ENCODE assay signal across 15 cellular contexts in genomic region chr7:140564643-140565042, GRCh38.
A peak's percentile ranks its signal among the peaks of the same experiment; 100 is the strongest.
DNase-seq lines count a peak whose midpoint lies in the region; ATAC-seq, FAIRE-seq and TF ChIP-seq lines count a peak whose summit lies in the region.
"Had no signal": no experiment of that assay in that cellular context is flagged by ENCODE, and none has a peak within 500 bp of the region (broad histone marks: within the 10 kb centered on the region; RNA-seq: fewer than 3 reads in every experiment).

No MANE protein-coding gene starts in this region.

- no peaks in the 10 kb centered on the region for H3K36me3 ChIP-seq in kidney (ENCODE audit: control insufficient read depth in 1 of 2, insufficient read depth in 2 of 2, low read length in 2 of 2)
- H3K36me3 ChIP-seq: thoracic aorta had no signal

- H3K27ac Mint-ChIP-seq in Calu3 (ENCODE audit: unreplicated experiment): peak overlapping the region; percentile 39
- H3K27ac Mint-ChIP-seq in naive thymus-derived CD8-positive, alpha-beta T cell: no peak overlapping the region
- H3K27ac Mint-ChIP-seq: activated naive CD8-positive, alpha-beta T cell treated with anti-CD3 and anti-CD28 coated beads, Interleukin-2, amount 10 ng/mL, durations not matched to agents 7 days and 5 days had no signal

- no peaks in the 10 kb centered on the region for H3K27me3 Mint-ChIP-seq in Calu3 (ENCODE audit: unreplicated experiment)
- H3K27me3 Mint-ChIP-seq in naive thymus-derived CD8-positive, alpha-beta T cell: peaks cover 0 to 4% (median 3%) of the 10 kb centered on the region in 5 donors

- no peak for TF ChIP-seq POLR2A in lower leg skin (IDR thresholded peaks at IDR 0.05)

- no TSS peak for BruUV-seq in Calu3 (replicated peaks; lab: Mats Ljungman, UMichigan)

- H3K9ac ChIP-seq in kidney (ENCODE audit: low read length in 2 of 2): no peak overlapping the region
- H3K9ac ChIP-seq: parathyroid adenoma had no signal

- CTCF ChIA-PET in Calu3 (lab: Charles Lee): no interaction called here

- H3K4me1 Mint-ChIP-seq in Calu3 (ENCODE audit: low read depth, unreplicated experiment): peaks cover 39% of the 10 kb centered on the region
- H3K4me1 Mint-ChIP-seq in naive thymus-derived CD8-positive, alpha-beta T cell: no peaks in the 10 kb centered on the region
- H3K4me1 Mint-ChIP-seq: activated naive CD8-positive, alpha-beta T cell treated with anti-CD3 and anti-CD28 coated beads, Interleukin-2, amount 10 ng/mL, durations not matched to agents 7 days and 5 days had no signal

- TF ChIP-seq CTCF in Calu3 (IDR thresholded peaks at IDR 0.05; ENCODE audit: unreplicated experiment) (no peak), kidney (IDR thresholded peaks at IDR 0.05; ENCODE audit: borderline replicate concordance, extremely low read depth, insufficient read depth) (no peak), lower leg skin (IDR thresholded peaks at IDR 0.05) (no peak)

- DNase-seq in Calu3: peak; percentile 45
- peak; percentile 68 for DNase-seq in HK-2 (ENCODE audit: unreplicated experiment)
- peak; percentile 32 for DNase-seq in astrocyte of the hippocampus (ENCODE audit: low read depth, low spot score)
- peak; percentile 84 for DNase-seq in kidney
- DNase-seq in naive thymus-derived CD8-positive, alpha-beta T cell: no peak
- DNase-seq in putamen (ENCODE audit: low spot score): no peak
- no peak for DNase-seq in lower leg skin (ENCODE audit: low spot score in 2 of 2)
- DNase-seq in NCI-H1048 (lab: John Stamatoyannopoulos, UW): no peak
- DNase-seq: activated naive CD8-positive, alpha-beta T cell treated with anti-CD3 and anti-CD28 coated beads, Interleukin-2, amount 10 ng/mL, durations not matched to agents 7 days and 5 days; DMS153; NCI-H1105 had no signal

- peak overlapping the region; percentile 78 to 85 for H3K27ac ChIP-seq in kidney (ENCODE audit: low read depth in 2 of 2, low read length in 2 of 2)
- H3K27ac ChIP-seq: parathyroid adenoma, thoracic aorta had no signal

- 58 to 72% methylated on average over 4 of the region's 4 CpGs for WGBS in lower leg skin, 2 donors

- no peak for ATAC-seq in naive thymus-derived CD8-positive, alpha-beta T cell

- H3K9me3 ChIP-seq in kidney (ENCODE audit: control insufficient read depth in 1 of 2, low read length in 2 of 2): no peaks in the 10 kb centered on the region
- H3K9me3 ChIP-seq: thoracic aorta had no signal

- no peaks in the 10 kb centered on the region for H3K9me3 Mint-ChIP-seq in Calu3 (ENCODE audit: low read depth, unreplicated experiment)
- no peaks in the 10 kb centered on the region for H3K9me3 Mint-ChIP-seq in naive thymus-derived CD8-positive, alpha-beta T cell
- H3K9me3 Mint-ChIP-seq: activated naive CD8-positive, alpha-beta T cell treated with anti-CD3 and anti-CD28 coated beads, Interleukin-2, amount 10 ng/mL, durations not matched to agents 7 days and 5 days had no signal

- intact Hi-C loops in Calu3 (cut with micrococcal nuclease; ENCODE audit: unreplicated experiment) (no loop called here), kidney (cut with DNase I) (no loop called here), lower leg skin (cut with DNase I; ENCODE audit: low total_unique reads) (no loop called here)

- FAIRE-seq in kidney (lab: Jason Lieb, UNC): peak; percentile 53
- FAIRE-seq: GM12892, GM19239 had no signal

- peaks cover 15 to 28% of the 10 kb centered on the region in 2 donors for H3K4me1 ChIP-seq in kidney (ENCODE audit: control insufficient read depth in 1 of 2, insufficient read depth in 1 of 2, low read depth in 1 of 2, low read length in 2 of 2)
- H3K4me1 ChIP-seq: parathyroid adenoma had no signal

- H3K4me3 Mint-ChIP-seq in Calu3 (ENCODE audit: low read depth, unreplicated experiment): no peak overlapping the region
- no peak overlapping the region for H3K4me3 Mint-ChIP-seq in naive thymus-derived CD8-positive, alpha-beta T cell
- H3K4me3 Mint-ChIP-seq: activated naive CD8-positive, alpha-beta T cell treated with anti-CD3 and anti-CD28 coated beads, Interleukin-2, amount 10 ng/mL, durations not matched to agents 7 days and 5 days had no signal

- H3K4me3 ChIP-seq in kidney (ENCODE audit: low read length in 2 of 2) (no peak overlapping the region), lower leg skin (ENCODE audit: low read depth, poor library complexity, severe bottlenecking) (no peak overlapping the region)
- H3K4me3 ChIP-seq: thoracic aorta had no signal

- POLR2A ChIA-PET in naive thymus-derived CD8-positive, alpha-beta T cell (lab: Charles Lee): no interaction called here

- no peaks in the 10 kb centered on the region for H3K36me3 Mint-ChIP-seq in Calu3 (ENCODE audit: insufficient read depth, unreplicated experiment)
- peaks cover 0 to 1% (median 0%) of the 10 kb centered on the region in 3 donors for H3K36me3 Mint-ChIP-seq in naive thymus-derived CD8-positive, alpha-beta T cell
- H3K36me3 Mint-ChIP-seq: activated naive CD8-positive, alpha-beta T cell treated with anti-CD3 and anti-CD28 coated beads, Interleukin-2, amount 10 ng/mL, durations not matched to agents 7 days and 5 days had no signal

Comparison
In these comparisons a context has a peak if more than half of its experiments do, and no peak if none do; other contexts are left out.
1. DNase-seq: peak in Calu3 (single experiment), HK-2 (single experiment), astrocyte of the hippocampus (single experiment) and kidney (single experiment); none in naive thymus-derived CD8-positive, alpha-beta T cell (0 of 10), putamen (single experiment), lower leg skin (0 of 2) and NCI-H1048 (single experiment).